In the genomic region with DNA sequence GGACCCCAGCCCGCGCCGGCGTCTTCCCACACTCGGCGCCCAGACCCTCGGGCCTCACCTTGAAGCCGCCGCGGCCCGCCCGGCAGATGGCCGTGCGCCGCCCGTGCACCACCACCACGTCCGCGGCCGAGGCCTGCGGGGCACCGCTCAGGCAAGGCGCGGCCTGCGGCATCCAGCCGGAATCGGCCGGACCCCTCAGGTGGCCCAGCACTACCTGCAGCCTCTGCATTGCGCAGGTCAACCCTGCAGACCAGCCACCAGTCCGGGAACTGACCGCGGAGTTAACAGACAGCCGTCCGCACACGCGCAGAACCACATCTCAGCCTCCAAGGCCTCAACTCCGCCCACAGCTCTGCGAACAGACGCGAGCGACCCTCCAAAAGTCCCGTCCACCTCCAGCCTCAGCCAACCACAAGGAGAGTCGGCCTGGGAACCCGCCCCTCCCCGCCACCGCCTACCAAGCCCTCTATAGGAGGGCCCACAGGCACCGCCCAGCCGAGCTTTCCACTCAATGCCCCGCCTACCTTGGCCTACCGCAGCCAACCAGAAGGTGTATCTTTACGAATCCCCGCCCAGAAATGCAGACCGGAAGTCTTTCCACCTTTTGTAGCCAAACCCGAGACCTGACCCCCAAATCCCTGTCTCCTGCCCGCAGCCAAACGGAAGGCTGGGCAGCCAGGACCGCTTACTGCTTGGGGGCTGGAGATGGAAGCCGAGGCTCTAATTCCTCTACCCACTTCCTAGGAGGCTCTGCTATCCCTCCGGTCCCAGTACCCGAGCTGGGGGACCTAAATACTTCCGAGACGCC, we compare ENCODE assay signal across 1 cellular context.
TF ChIP-seq lines count a peak whose summit lies in the region.

A gene with protein sequence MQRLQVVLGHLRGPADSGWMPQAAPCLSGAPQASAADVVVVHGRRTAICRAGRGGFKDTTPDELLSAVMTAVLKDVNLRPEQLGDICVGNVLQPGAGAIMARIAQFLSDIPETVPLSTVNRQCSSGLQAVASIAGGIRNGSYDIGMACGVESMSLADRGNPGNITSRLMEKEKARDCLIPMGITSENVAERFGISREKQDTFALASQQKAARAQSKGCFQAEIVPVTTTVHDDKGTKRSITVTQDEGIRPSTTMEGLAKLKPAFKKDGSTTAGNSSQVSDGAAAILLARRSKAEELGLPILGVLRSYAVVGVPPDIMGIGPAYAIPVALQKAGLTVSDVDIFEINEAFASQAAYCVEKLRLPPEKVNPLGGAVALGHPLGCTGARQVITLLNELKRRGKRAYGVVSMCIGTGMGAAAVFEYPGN (minus strand): TSS at position 321 of the 808 bp plus-strand sequence. CDS start 92 bp downstream, at position 229.

TF ChIP-seq in GM12878, 131 proteins besides CTCF, POLR2A, EP300 and RAD21 (continued from another document and continues in another):
- TF ChIP-seq, protein P1, sequence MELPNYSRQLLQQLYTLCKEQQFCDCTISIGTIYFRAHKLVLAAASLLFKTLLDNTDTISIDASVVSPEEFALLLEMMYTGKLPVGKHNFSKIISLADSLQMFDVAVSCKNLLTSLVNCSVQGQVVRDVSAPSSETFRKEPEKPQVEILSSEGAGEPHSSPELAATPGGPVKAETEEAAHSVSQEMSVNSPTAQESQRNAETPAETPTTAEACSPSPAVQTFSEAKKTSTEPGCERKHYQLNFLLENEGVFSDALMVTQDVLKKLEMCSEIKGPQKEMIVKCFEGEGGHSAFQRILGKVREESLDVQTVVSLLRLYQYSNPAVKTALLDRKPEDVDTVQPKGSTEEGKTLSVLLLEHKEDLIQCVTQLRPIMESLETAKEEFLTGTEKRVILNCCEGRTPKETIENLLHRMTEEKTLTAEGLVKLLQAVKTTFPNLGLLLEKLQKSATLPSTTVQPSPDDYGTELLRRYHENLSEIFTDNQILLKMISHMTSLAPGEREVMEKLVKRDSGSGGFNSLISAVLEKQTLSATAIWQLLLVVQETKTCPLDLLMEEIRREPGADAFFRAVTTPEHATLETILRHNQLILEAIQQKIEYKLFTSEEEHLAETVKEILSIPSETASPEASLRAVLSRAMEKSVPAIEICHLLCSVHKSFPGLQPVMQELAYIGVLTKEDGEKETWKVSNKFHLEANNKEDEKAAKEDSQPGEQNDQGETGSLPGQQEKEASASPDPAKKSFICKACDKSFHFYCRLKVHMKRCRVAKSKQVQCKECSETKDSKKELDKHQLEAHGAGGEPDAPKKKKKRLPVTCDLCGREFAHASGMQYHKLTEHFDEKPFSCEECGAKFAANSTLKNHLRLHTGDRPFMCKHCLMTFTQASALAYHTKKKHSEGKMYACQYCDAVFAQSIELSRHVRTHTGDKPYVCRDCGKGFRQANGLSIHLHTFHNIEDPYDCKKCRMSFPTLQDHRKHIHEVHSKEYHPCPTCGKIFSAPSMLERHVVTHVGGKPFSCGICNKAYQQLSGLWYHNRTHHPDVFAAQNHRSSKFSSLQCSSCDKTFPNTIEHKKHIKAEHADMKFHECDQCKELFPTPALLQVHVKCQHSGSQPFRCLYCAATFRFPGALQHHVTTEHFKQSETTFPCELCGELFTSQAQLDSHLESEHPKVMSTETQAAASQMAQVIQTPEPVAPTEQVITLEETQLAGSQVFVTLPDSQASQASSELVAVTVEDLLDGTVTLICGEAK (IDR thresholded peaks at IDR 0.05; ENCODE audit: borderline replicate concordance): no peak; the same call in 1 of the 2 replicates
- TF ChIP-seq CHD1 (IDR thresholded peaks at IDR 0.05; ENCODE audit: low read depth, low read length): no peak
- TF ChIP-seq IRF5 (IDR thresholded peaks at IDR 0.05; ENCODE audit: borderline replicate concordance): no peak
- no peak for TF ChIP-seq TCF12 (IDR thresholded peaks at IDR 0.05; ENCODE audit: low read depth, low read length)
- TF ChIP-seq SMAD5 (IDR thresholded peaks at IDR 0.05; ENCODE audit: low read depth): peak; percentile 54; the same call in 1 of the 2 replicates
- TF ChIP-seq EZH2 (IDR thresholded peaks at IDR 0.05; ENCODE audit: borderline replicate concordance, control insufficient read depth, low read depth, low read length): no peak
- peak in 1 of 2 experiments; percentile 82; a peak in 2 of 4 replicates for TF ChIP-seq BHLHE40 (IDR thresholded peaks at IDR 0.05; ENCODE audit: borderline replicate concordance in 1 of 2, low read depth in 2 of 2, low read length in 1 of 2)
- TF ChIP-seq, protein P2, sequence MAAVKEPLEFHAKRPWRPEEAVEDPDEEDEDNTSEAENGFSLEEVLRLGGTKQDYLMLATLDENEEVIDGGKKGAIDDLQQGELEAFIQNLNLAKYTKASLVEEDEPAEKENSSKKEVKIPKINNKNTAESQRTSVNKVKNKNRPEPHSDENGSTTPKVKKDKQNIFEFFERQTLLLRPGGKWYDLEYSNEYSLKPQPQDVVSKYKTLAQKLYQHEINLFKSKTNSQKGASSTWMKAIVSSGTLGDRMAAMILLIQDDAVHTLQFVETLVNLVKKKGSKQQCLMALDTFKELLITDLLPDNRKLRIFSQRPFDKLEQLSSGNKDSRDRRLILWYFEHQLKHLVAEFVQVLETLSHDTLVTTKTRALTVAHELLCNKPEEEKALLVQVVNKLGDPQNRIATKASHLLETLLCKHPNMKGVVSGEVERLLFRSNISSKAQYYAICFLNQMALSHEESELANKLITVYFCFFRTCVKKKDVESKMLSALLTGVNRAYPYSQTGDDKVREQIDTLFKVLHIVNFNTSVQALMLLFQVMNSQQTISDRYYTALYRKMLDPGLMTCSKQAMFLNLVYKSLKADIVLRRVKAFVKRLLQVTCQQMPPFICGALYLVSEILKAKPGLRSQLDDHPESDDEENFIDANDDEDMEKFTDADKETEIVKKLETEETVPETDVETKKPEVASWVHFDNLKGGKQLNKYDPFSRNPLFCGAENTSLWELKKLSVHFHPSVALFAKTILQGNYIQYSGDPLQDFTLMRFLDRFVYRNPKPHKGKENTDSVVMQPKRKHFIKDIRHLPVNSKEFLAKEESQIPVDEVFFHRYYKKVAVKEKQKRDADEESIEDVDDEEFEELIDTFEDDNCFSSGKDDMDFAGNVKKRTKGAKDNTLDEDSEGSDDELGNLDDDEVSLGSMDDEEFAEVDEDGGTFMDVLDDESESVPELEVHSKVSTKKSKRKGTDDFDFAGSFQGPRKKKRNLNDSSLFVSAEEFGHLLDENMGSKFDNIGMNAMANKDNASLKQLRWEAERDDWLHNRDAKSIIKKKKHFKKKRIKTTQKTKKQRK (IDR thresholded peaks at IDR 0.05; ENCODE audit: low read depth, low read length): no peak
- TF ChIP-seq GABPA (IDR thresholded peaks at IDR 0.05; ENCODE audit: low read depth): no peak
- TF ChIP-seq BRCA1 (IDR thresholded peaks at IDR 0.05; ENCODE audit: low read depth, low read length): no peak
- no peak for TF ChIP-seq ZSCAN29 (IDR thresholded peaks at IDR 0.05)
- no peak for TF ChIP-seq MYB (IDR thresholded peaks at IDR 0.05; ENCODE audit: borderline replicate concordance, low read depth, low read length)
- no peak for TF ChIP-seq FOXM1 (IDR thresholded peaks at IDR 0.05; ENCODE audit: low read depth, low read length)
- TF ChIP-seq ASH2L (IDR thresholded peaks at IDR 0.05; ENCODE audit: borderline replicate concordance, low read depth): no peak
- TF ChIP-seq BCLAF1 (IDR thresholded peaks at IDR 0.05): no peak
- TF ChIP-seq BMI1 (IDR thresholded peaks at IDR 0.05; ENCODE audit: borderline replicate concordance): no peak
- peak in 1 of 2 experiments; percentile 59; a peak in 2 of 4 replicates for TF ChIP-seq SRF (IDR thresholded peaks at IDR 0.05; ENCODE audit: low read depth in 2 of 2, low read length in 2 of 2)
- TF ChIP-seq PRDM15 (CRISPR knock-in tag; IDR thresholded peaks at IDR 0.05): no peak
- peak; percentile 57; the same call in 1 of the 2 replicates for TF ChIP-seq RB1 (IDR thresholded peaks at IDR 0.05; ENCODE audit: borderline replicate concordance)
- peak; percentile 40; the same call in 1 of the 2 replicates for TF ChIP-seq MAX (IDR thresholded peaks at IDR 0.05; ENCODE audit: low read depth, low read length)
- TF ChIP-seq ZZZ3 (IDR thresholded peaks at IDR 0.05; ENCODE audit: control insufficient read depth, insufficient read length, low read depth): no peak
- peak; percentile 44 for TF ChIP-seq IKZF1 (conservative IDR thresholded peaks at IDR 0.05)
- no peak for TF ChIP-seq RCOR1 (conservative IDR thresholded peaks at IDR 0.05; ENCODE audit: low read depth, low read length)
- TF ChIP-seq TBL1XR1 (IDR thresholded peaks at IDR 0.05; ENCODE audit: low read depth, low read length): no peak
- 0 out of 2 replicates have a peak, but pooled peaks have one; percentile 25 for TF ChIP-seq ZNF207 (IDR thresholded peaks at IDR 0.05; ENCODE audit: borderline replicate concordance)
- no peak for TF ChIP-seq PAX8 (IDR thresholded peaks at IDR 0.05)
- TF ChIP-seq E2F8 (IDR thresholded peaks at IDR 0.05; ENCODE audit: low read depth, partially characterized antibody): no peak
- no peak for TF ChIP-seq ZNF384 (IDR thresholded peaks at IDR 0.05; ENCODE audit: borderline replicate concordance, low read depth, low read length)
